1 cellular context compared by ENCODE assay signal in genomic region chr6:24391756-24392405, GRCh38.
TF ChIP-seq lines count a peak whose summit lies in the region.

No MANE protein-coding gene starts in this region.

TF ChIP-seq in GM12878, 131 proteins besides CTCF, POLR2A, EP300 and RAD21 (continues in another document):
- TF ChIP-seq CHD1 (IDR thresholded peaks at IDR 0.05; ENCODE audit: low read depth, low read length), result no peak
- TF ChIP-seq DPF2 (IDR thresholded peaks at IDR 0.05), result no peak
- peak; percentile 28; the same call in 1 of the 2 replicates for TF ChIP-seq PKNOX1 (IDR thresholded peaks at IDR 0.05)
- no peak for TF ChIP-seq KLF5 (IDR thresholded peaks at IDR 0.05; ENCODE audit: partially characterized antibody)
- TF ChIP-seq BRCA1 (IDR thresholded peaks at IDR 0.05; ENCODE audit: low read depth, low read length), result no peak
- no peak for TF ChIP-seq EGR1 (IDR thresholded peaks at IDR 0.05; ENCODE audit: borderline replicate concordance in 1 of 2, low read depth in 2 of 2, low read length in 2 of 2)
- TF ChIP-seq SMARCA5 (IDR thresholded peaks at IDR 0.05), result no peak
- no peak for TF ChIP-seq ETV6 (conservative IDR thresholded peaks at IDR 0.05 in 1 of 2, IDR thresholded peaks at IDR 0.05 in 1 of 2; ENCODE audit: borderline replicate concordance in 1 of 2, low read depth in 1 of 2)
- no peak for TF ChIP-seq IRF5 (IDR thresholded peaks at IDR 0.05; ENCODE audit: borderline replicate concordance)
- peak; percentile 99 for TF ChIP-seq TCF7 (IDR thresholded peaks at IDR 0.05; ENCODE audit: borderline replicate concordance)
- no peak for TF ChIP-seq POLR2AphosphoS2 (IDR thresholded peaks at IDR 0.05; ENCODE audit: low read depth, low read length)
- peak; percentile 40 for TF ChIP-seq JUNB (IDR thresholded peaks at IDR 0.05)
- TF ChIP-seq HCFC1 (IDR thresholded peaks at IDR 0.05; ENCODE audit: low read length), result no peak
- TF ChIP-seq IKZF1 (conservative IDR thresholded peaks at IDR 0.05), result no peak
- TF ChIP-seq ZBED1 (IDR thresholded peaks at IDR 0.05; ENCODE audit: borderline replicate concordance), result 0 out of 2 replicates have a peak, but pooled peaks have one; percentile 54
- TF ChIP-seq MXI1 (IDR thresholded peaks at IDR 0.05; ENCODE audit: low read depth, low read length), result no peak
- peak in 1 of 2 experiments; percentile 17; a peak in 1 of 4 replicates for TF ChIP-seq IKZF2 (IDR thresholded peaks at IDR 0.05)
- TF ChIP-seq SUPT20H (IDR thresholded peaks at IDR 0.05; ENCODE audit: borderline replicate concordance, control insufficient read depth, low read depth, low read length), result no peak
- TF ChIP-seq GABPA (IDR thresholded peaks at IDR 0.05; ENCODE audit: low read depth), result no peak
- TF ChIP-seq TARDBP (IDR thresholded peaks at IDR 0.05; ENCODE audit: borderline replicate concordance), result no peak
- TF ChIP-seq ZNF207 (IDR thresholded peaks at IDR 0.05; ENCODE audit: borderline replicate concordance), result no peak
- TF ChIP-seq MEF2B (IDR thresholded peaks at IDR 0.05; ENCODE audit: partially characterized antibody, poor library complexity, severe bottlenecking), result peak; percentile 95
- TF ChIP-seq JUND (IDR thresholded peaks at IDR 0.05; ENCODE audit: low read depth, low read length), result no peak
- no peak for TF ChIP-seq NFXL1 (IDR thresholded peaks at IDR 0.05; ENCODE audit: borderline replicate concordance)
- 0 out of 2 replicates have a peak, but pooled peaks have one; percentile 26 for TF ChIP-seq CREB1 (IDR thresholded peaks at IDR 0.05; ENCODE audit: low read depth)
- no peak for TF ChIP-seq SRF (IDR thresholded peaks at IDR 0.05; ENCODE audit: low read depth in 2 of 2, low read length in 2 of 2)
- TF ChIP-seq E2F4 (IDR thresholded peaks at IDR 0.05; ENCODE audit: low read depth, low read length), result no peak
- no peak for TF ChIP-seq ZBTB33 (IDR thresholded peaks at IDR 0.05)
- TF ChIP-seq SP1 (IDR thresholded peaks at IDR 0.05; ENCODE audit: low read depth, low read length), result no peak
- TF ChIP-seq RELA (IDR thresholded peaks at IDR 0.05; ENCODE audit: borderline replicate concordance, partially characterized antibody), result no peak
- TF ChIP-seq BHLHE40 (IDR thresholded peaks at IDR 0.05; ENCODE audit: borderline replicate concordance in 1 of 2, low read depth in 2 of 2, low read length in 1 of 2), result peak; percentile 7 to 37; a peak in 1 of 4 replicates
- peak; percentile 55; the same call in 1 of the 2 replicates for TF ChIP-seq FOXM1 (IDR thresholded peaks at IDR 0.05; ENCODE audit: low read depth, low read length)
- TF ChIP-seq STAT3 (IDR thresholded peaks at IDR 0.05; ENCODE audit: low read depth, low read length), result no peak
- TF ChIP-seq MYC (IDR thresholded peaks at IDR 0.05; ENCODE audit: insufficient read depth, insufficient read length, insufficient replicate concordance, low read length, severe bottlenecking), result no peak
- TF ChIP-seq MEF2A (IDR thresholded peaks at IDR 0.05; ENCODE audit: insufficient read depth, low read depth, low read length), result no peak
- TF ChIP-seq NBN (IDR thresholded peaks at IDR 0.05), result no peak
- TF ChIP-seq ZNF24 (IDR thresholded peaks at IDR 0.05), result no peak
- TF ChIP-seq E4F1 (IDR thresholded peaks at IDR 0.05; ENCODE audit: borderline replicate concordance, partially characterized antibody), result no peak
- no peak for TF ChIP-seq SUZ12 (IDR thresholded peaks at IDR 0.05; ENCODE audit: unreplicated experiment)
- peak; percentile 41; the same call in 1 of the 3 replicates for TF ChIP-seq POU2F2 (IDR thresholded peaks at IDR 0.05; ENCODE audit: borderline replicate concordance, low read depth, low read length)
- TF ChIP-seq BACH1 (IDR thresholded peaks at IDR 0.05; ENCODE audit: borderline replicate concordance), result no peak
- no peak for TF ChIP-seq EZH2 (IDR thresholded peaks at IDR 0.05; ENCODE audit: borderline replicate concordance, control insufficient read depth, low read depth, low read length)
- TF ChIP-seq RB1 (IDR thresholded peaks at IDR 0.05; ENCODE audit: borderline replicate concordance), result no peak
- no peak for TF ChIP-seq YBX1 (IDR thresholded peaks at IDR 0.05)
- TF ChIP-seq MYB (IDR thresholded peaks at IDR 0.05; ENCODE audit: borderline replicate concordance, low read depth, low read length), result no peak
- 0 out of 2 replicates have a peak, but pooled peaks have one; percentile 23 for TF ChIP-seq NR2F1 (conservative IDR thresholded peaks at IDR 0.05)
- 0 out of 2 replicates have a peak, but pooled peaks have one; percentile 21 for TF ChIP-seq RELB (IDR thresholded peaks at IDR 0.05; ENCODE audit: low read depth)
- no peak for TF ChIP-seq ZNF274 (IDR thresholded peaks at IDR 0.05; ENCODE audit: insufficient read depth, insufficient read length)
- TF ChIP-seq SMC3 (IDR thresholded peaks at IDR 0.05; ENCODE audit: borderline replicate concordance, low read length), result peak; percentile 9; the same call in 1 of the 2 replicates
- TF ChIP-seq SPI1 (IDR thresholded peaks at IDR 0.05; ENCODE audit: borderline replicate concordance, insufficient read depth, low read depth, low read length), result no peak
- TF ChIP-seq BCLAF1 (IDR thresholded peaks at IDR 0.05), result no peak
- TF ChIP-seq ZBTB40 (IDR thresholded peaks at IDR 0.05; ENCODE audit: borderline replicate concordance), result no peak
- TF ChIP-seq PAX8 (IDR thresholded peaks at IDR 0.05), result no peak
- no peak for TF ChIP-seq ZNF622 (IDR thresholded peaks at IDR 0.05)
